Comparison of ENCODE assay signal across 8 cellular contexts in genomic region chr6:33272358-33273128, GRCh38. TPM values are rescaled to one million over a fixed set of nuclear protein-coding genes. Genes with fewer than 3 reads are reported as not detected.
A peak's percentile ranks its signal among the peaks of the same experiment; 100 is the strongest.
DNase-seq lines count a peak whose midpoint lies in the region; ATAC-seq and TF ChIP-seq lines count a peak whose summit lies in the region.

No MANE protein-coding gene starts in this region.

- H3K4me3 ChIP-seq in heart right ventricle = peak overlapping the region; percentile 70 to 88 (median 80)
- peak overlapping the region; percentile 61 to 82 (median 75) for H3K4me3 ChIP-seq in mammary epithelial cell (replicated peaks in 1 of 3; ENCODE audit: insufficient read depth in 1 of 3, low read depth in 2 of 3, low read length in 3 of 3)
- peak overlapping the region; percentile 41 to 53 for H3K4me3 ChIP-seq in aorta (ENCODE audit: low read length in 2 of 2)

- H3K79me2 ChIP-seq in mammary epithelial cell (ENCODE audit: insufficient read depth, low read length) = peaks cover 67% of the 10 kb centered on the region

- TSS peak; percentile 56 for BruUV-seq in mammary epithelial cell (replicated peaks; lab: Mats Ljungman, UMichigan)

- dilution Hi-C loops in mammary epithelial cell (cut with HindIII; ENCODE audit: low sequenced_read_pairs) = no loop called here

- H3K27me3 ChIP-seq in heart right ventricle = no peaks in the 10 kb centered on the region
- no peaks in the 10 kb centered on the region for H3K27me3 ChIP-seq in mammary epithelial cell (ENCODE audit: insufficient read depth, low read length)
- H3K27me3 ChIP-seq in aorta (ENCODE audit: control insufficient read depth in 1 of 2, insufficient read depth in 2 of 2, low read length in 1 of 2) = no peaks in the 10 kb centered on the region

- TF ChIP-seq CTCF in heart right ventricle (IDR thresholded peaks at IDR 0.05) = no peak
- TF ChIP-seq CTCF in mammary epithelial cell (conservative IDR thresholded peaks at IDR 0.05 in 1 of 2, IDR thresholded peaks at IDR 0.05 in 1 of 2; ENCODE audit: extremely low read depth in 1 of 2, insufficient read depth in 1 of 2, low read depth in 1 of 2, low read length in 2 of 2) = no peak
- no peak for TF ChIP-seq CTCF in mesothelial cell of epicardium (IDR thresholded peaks at IDR 0.05; ENCODE audit: unreplicated experiment)

- CTCF ChIA-PET in mammary epithelial cell (lab: Charles Lee; ENCODE audit: low non-redundant PET) = no interaction called here

- H3K9ac ChIP-seq in mammary epithelial cell (ENCODE audit: insufficient read depth, low read length) = peak overlapping the region; percentile 97

- peak overlapping the region; percentile 98 for H3K4me3 Mint-ChIP-seq in mesothelial cell of epicardium

- H3K4me1 ChIP-seq in heart right ventricle = peaks cover 10 to 66% (median 56%) of the 10 kb centered on the region in 9 donors
- peaks cover 41% of the 10 kb centered on the region for H3K4me1 ChIP-seq in mammary epithelial cell (ENCODE audit: insufficient read depth, low read length)
- no peaks in the 10 kb centered on the region for H3K4me1 ChIP-seq in aorta (ENCODE audit: control insufficient read depth in 1 of 2, insufficient read depth in 2 of 2, low read length in 2 of 2)

- H3K4me2 ChIP-seq in mammary epithelial cell (ENCODE audit: insufficient read depth, low read depth, low read length) = peak overlapping the region; percentile 88

- H3K9me3 Mint-ChIP-seq in mesothelial cell of epicardium = no peaks in the 10 kb centered on the region

- no peaks in the 10 kb centered on the region for H3K9me3 ChIP-seq in heart right ventricle
- no peaks in the 10 kb centered on the region for H3K9me3 ChIP-seq in mammary epithelial cell (replicated peaks; ENCODE audit: insufficient read depth, low read length)
- no peaks in the 10 kb centered on the region for H3K9me3 ChIP-seq in aorta (ENCODE audit: control insufficient read depth, low read length)

- peak overlapping the region; percentile 64 for H2AFZ ChIP-seq in mammary epithelial cell (ENCODE audit: low read depth, low read length)

- 14 to 17% methylated on average over 15 of the region's 15 CpGs for WGBS in heart right ventricle, 2 donors
- WGBS in mammary epithelial cell (ENCODE audit: low coverage, missing lambda C conversion rate) = 0% methylated on average over 13 of the region's 15 CpGs
- 17 to 19% methylated on average over 15 of the region's 15 CpGs for WGBS in aorta, 2 donors

- DNase-seq in heart right ventricle (no peak), Right ventricle myocardium superior (no peak), mammary epithelial cell (no peak), mesothelial cell of epicardium (ENCODE audit: low spot score in 2 of 2, unreplicated experiment in 2 of 2) (no peak), aorta (no peak), ecto neural progenitor cell (ENCODE audit: low spot score) (no peak), NK-92 (lab: John Stamatoyannopoulos, UW; ENCODE audit: unreplicated experiment) (no peak)

- H3K27ac ChIP-seq in heart right ventricle (peak overlapping the region in 9 of 10 donors; percentile 75 to 98 (median 93)), mammary epithelial cell (ENCODE audit: insufficient read depth, low read depth, low read length) (peak overlapping the region; percentile 91), aorta (ENCODE audit: low read depth in 1 of 2, low read length in 2 of 2) (peak overlapping the region in 1 of 2 donors; percentile 68)

- H3K36me3 ChIP-seq in heart right ventricle (peaks cover 0 to 65% (median 36%) of the 10 kb centered on the region in 9 donors), mammary epithelial cell (ENCODE audit: insufficient read depth, low read length) (peaks cover 38% of the 10 kb centered on the region), aorta (ENCODE audit: control insufficient read depth in 1 of 2, insufficient read depth in 2 of 2, low read length in 1 of 2) (no peaks in the 10 kb centered on the region)

- in situ Hi-C loops in mammary epithelial cell (cut with MboI; ENCODE audit: low sequenced_read_pairs in 2 of 2) = loop anchor here in 1 of 2 donors (10.0 kb wide), 1 partner anchor 132 kb away; no protein-coding TSS in a partner anchor

- H3K27ac Mint-ChIP-seq in mesothelial cell of epicardium = peak overlapping the region; percentile 99

- intact Hi-C loops in heart right ventricle (cut with DNase I) (loop anchor here in 1 of 10 donors (2.0 kb wide), 1 partner anchor 44 kb away; the partner anchor contains the start of gene ZBTB22), Right ventricle myocardium superior (cut with DNase I) (no loop called here), mammary epithelial cell (cut with micrococcal nuclease) (loop anchor here (10.0 kb wide), 1 partner anchor 302 kb away; no protein-coding TSS in a partner anchor), aorta (cut with DNase I) (no loop called here)

- peaks cover 54% of the 10 kb centered on the region for H3K4me1 Mint-ChIP-seq in mesothelial cell of epicardium

- H4K20me1 ChIP-seq in mammary epithelial cell (ENCODE audit: insufficient read depth, low read length) = peaks cover 8% of the 10 kb centered on the region

- no peak for ATAC-seq in heart right ventricle
- ATAC-seq in Right ventricle myocardium superior (ENCODE audit: poor library complexity) = no peak
- no peak for ATAC-seq in aorta (ENCODE audit: low FRiP score)
- ATAC-seq in HG02759 (IDR thresholded peaks at IDR 0.05; ENCODE audit: unreplicated experiment) = no peak

- H3K27me3 Mint-ChIP-seq in mesothelial cell of epicardium (ENCODE audit: low read depth) = no peaks in the 10 kb centered on the region

- H3K36me3 Mint-ChIP-seq in mesothelial cell of epicardium = peaks cover 22% of the 10 kb centered on the region

RNA-seq across cellular contexts. Expression of gene RPS18, which starts 0.7 kb away (rescaled TPM):
- total RNA-seq in heart right ventricle (1,000 to 10,000 TPM in 3 of 10 donors, 100 to 1,000 TPM in 7; 767 to 1,326 (median 860) TPM), Right ventricle myocardium superior (863 TPM), mammary epithelial cell (1,000 to 10,000 TPM; 2,176 to 2,484 TPM), mesothelial cell of epicardium (2,626 to 2,771 TPM (median 2,750 TPM) in 3 replicates), aorta (1,000 to 10,000 TPM; 1,497 to 1,720 TPM)
- polyA plus RNA-seq in heart right ventricle (1,000 to 10,000 TPM; 2,826 to 4,398 TPM), mammary epithelial cell (6,736 TPM), aorta (1,000 to 10,000 TPM; 4,066 to 5,431 TPM)
- 2,175 TPM for polyA minus RNA-seq in mammary epithelial cell

RNA-seq across cellular contexts. Expression of gene VPS52, which starts 0.9 kb away (rescaled TPM):
- total RNA-seq in heart right ventricle (10 to 100 TPM; 29.8 to 41.6 (median 35.9) TPM), Right ventricle myocardium superior (30.4 TPM), mammary epithelial cell (10 to 100 TPM; 34.0 to 40.2 TPM), mesothelial cell of epicardium (67.2 to 69.8 TPM (median 69.6 TPM) in 3 replicates), aorta (10 to 100 TPM; 32.1 to 51.4 TPM)
- polyA plus RNA-seq in heart right ventricle (10 to 100 TPM; 25.2 to 45.7 TPM), mammary epithelial cell (60.8 TPM), aorta (10 to 100 TPM; 16.0 to 66.6 TPM)
- polyA minus RNA-seq in mammary epithelial cell = 81.1 TPM

RNA-seq across cellular contexts. Expression of gene B3GALT4, which starts 4.4 kb away (rescaled TPM):
- total RNA-seq in heart right ventricle = 10 to 100 TPM in 2 of 10 donors, 1 to 10 TPM in 8; 5.3 to 12.2 (median 8.0) TPM
- 1 to 10 TPM; 7.0 to 9.1 TPM for polyA plus RNA-seq in heart right ventricle
- total RNA-seq in Right ventricle myocardium superior = 8.3 TPM
- total RNA-seq in mammary epithelial cell = 1 to 10 TPM in 1 of 2 donors, under 1 TPM in 1; 0.83 to 1.1 TPM
- 1.1 TPM for polyA plus RNA-seq in mammary epithelial cell
- 1.1 TPM for polyA minus RNA-seq in mammary epithelial cell
- total RNA-seq in mesothelial cell of epicardium = 3.9 to 4.6 TPM (median 4.3 TPM) in 3 replicates
- total RNA-seq in aorta = 10 to 100 TPM; 12.7 to 14.3 TPM
- 10 to 100 TPM in 1 of 2 donors, 1 to 10 TPM in 1; 8.3 to 17.0 TPM for polyA plus RNA-seq in aorta

RNA-seq across cellular contexts. Expression of gene WDR46, which starts 16.5 kb away (rescaled TPM):
- 10 to 100 TPM; 11.0 to 27.8 (median 16.2) TPM for total RNA-seq in heart right ventricle
- polyA plus RNA-seq in heart right ventricle = 10 to 100 TPM; 27.4 to 40.6 TPM
- 12.8 TPM for total RNA-seq in Right ventricle myocardium superior
- total RNA-seq in mammary epithelial cell = 10 to 100 TPM; 55.0 to 55.3 TPM
- 54.0 TPM for polyA plus RNA-seq in mammary epithelial cell
- 103 TPM for polyA minus RNA-seq in mammary epithelial cell
- 46.2 to 53.6 TPM (median 52.0 TPM) in 3 replicates for total RNA-seq in mesothelial cell of epicardium
- total RNA-seq in aorta = 10 to 100 TPM; 40.6 TPM
- 100 to 1,000 TPM in 1 of 2 donors, 10 to 100 TPM in 1; 24.5 to 143 TPM for polyA plus RNA-seq in aorta

RNA-seq across cellular contexts. Expression of gene PFDN6, which starts 16.9 kb away (rescaled TPM):
- total RNA-seq in heart right ventricle = 10 to 100 TPM; 31.7 to 58.3 (median 40.2) TPM
- polyA plus RNA-seq in heart right ventricle = 100 to 1,000 TPM; 248 to 448 TPM
- 44.4 TPM for total RNA-seq in Right ventricle myocardium superior
- total RNA-seq in mammary epithelial cell = 10 to 100 TPM; 15.2 to 59.2 TPM
- 45.0 TPM for polyA plus RNA-seq in mammary epithelial cell
- polyA minus RNA-seq in mammary epithelial cell = 37.5 TPM
- 38.7 to 43.0 TPM (median 39.9 TPM) in 3 replicates for total RNA-seq in mesothelial cell of epicardium
- 10 to 100 TPM; 19.8 to 23.7 TPM for total RNA-seq in aorta
- 100 to 1,000 TPM in 1 of 2 donors, 10 to 100 TPM in 1; 71.4 to 114 TPM for polyA plus RNA-seq in aorta
